Comparison of ENCODE assay signal across 26 cellular contexts in the genomic region with DNA sequence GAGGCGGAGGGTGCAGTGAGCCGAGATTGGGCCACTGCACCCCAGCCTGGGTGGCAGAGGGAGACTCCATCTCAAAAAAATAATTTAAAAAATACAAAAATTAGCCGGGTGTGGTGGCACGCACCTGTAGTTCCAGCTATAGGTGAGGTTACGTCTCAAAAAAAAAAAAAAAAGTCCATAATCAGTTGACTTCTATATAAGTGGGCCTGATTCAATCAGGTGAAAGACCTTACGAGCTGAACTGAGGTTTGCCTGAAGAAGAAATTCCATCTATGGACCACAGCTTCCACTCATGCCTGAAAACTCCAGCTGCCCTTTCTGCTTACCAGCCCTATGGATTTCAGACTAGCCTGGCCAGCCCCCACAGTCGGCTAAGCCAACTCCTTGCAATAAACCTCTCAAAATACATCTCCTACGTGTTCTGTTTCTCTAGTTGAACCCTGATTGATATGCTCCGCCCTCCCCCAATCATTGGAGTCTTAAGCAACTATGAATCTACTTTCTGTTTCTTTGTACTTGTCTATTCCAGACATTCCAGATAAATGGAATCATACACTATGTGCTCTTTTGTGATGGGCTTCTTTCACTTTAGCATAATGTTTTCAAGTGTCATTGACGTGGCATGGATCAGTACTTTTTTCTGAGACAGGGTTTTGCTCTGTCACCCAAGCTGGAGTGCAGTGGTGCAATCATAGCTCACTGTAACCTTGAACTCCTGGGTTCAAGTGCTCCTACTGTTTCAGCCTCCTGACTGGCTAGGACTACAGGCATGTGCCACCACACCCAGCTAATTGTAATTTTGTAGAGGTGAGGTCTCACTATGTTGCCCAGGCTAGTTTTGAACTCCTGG. TPM values are rescaled to one million over a fixed set of nuclear protein-coding genes. Genes with fewer than 3 reads are reported as not detected.
DNase-seq lines count a peak whose midpoint lies in the region; ATAC-seq and TF ChIP-seq lines count a peak whose summit lies in the region.
"Had no signal": no experiment of that assay in that cellular context is flagged by ENCODE, and none has a peak within 500 bp of the region (broad histone marks: within the 10 kb centered on the region; RNA-seq: fewer than 3 reads in every experiment).

No MANE protein-coding gene starts in this region.

- H3K79me2 ChIP-seq in PC-3 (ENCODE audit: low read length) (no peaks in the 10 kb centered on the region), osteoblast (ENCODE audit: insufficient read depth, low read length) (no peaks in the 10 kb centered on the region)

- H3K4me3 ChIP-seq in PC-3 (ENCODE audit: low read length) (no peak overlapping the region), fibroblast of mammary gland (ENCODE audit: control insufficient read depth, low read depth, low read length) (no peak overlapping the region), osteoblast (ENCODE audit: insufficient read depth, low read length) (no peak overlapping the region)
- H3K4me3 ChIP-seq: body of pancreas, coronary artery, GM12878, K562, PC-9, sigmoid colon, SK-N-MC had no signal

- no peaks in the 10 kb centered on the region for H3K36me3 ChIP-seq in PC-3 (ENCODE audit: low read depth, low read length)
- H3K36me3 ChIP-seq in osteoblast (ENCODE audit: insufficient read depth, low read length), result no peaks in the 10 kb centered on the region
- H3K36me3 ChIP-seq: sigmoid colon had no signal

- H3K27me3 ChIP-seq in PC-3 (ENCODE audit: low read length) (no peaks in the 10 kb centered on the region), osteoblast (ENCODE audit: insufficient read depth, low read length) (no peaks in the 10 kb centered on the region)
- H3K27me3 ChIP-seq: body of pancreas, sigmoid colon had no signal

- no peak for ATAC-seq in PC-3
- ATAC-seq in HG03342 (IDR thresholded peaks at IDR 0.05; ENCODE audit: unreplicated experiment), result no peak
- ATAC-seq in HG03097 (IDR thresholded peaks at IDR 0.05; ENCODE audit: low FRiP score, unreplicated experiment), result no peak
- ATAC-seq: activated CD4-positive, CD25-positive, alpha-beta regulatory T cell treated with anti-CD3 and anti-CD28 coated beads, Interleukin-2, amount 50 U/mL, for 24 hours; body of pancreas; GM12878; K562; left ventricle myocardium superior; stimulated activated naive CD8-positive, alpha-beta T cell treated with anti-CD3 and anti-CD28 coated beads, Interleukin-15, amount 100 ng/mL, for 72 hours had no signal

- intact Hi-C loops in PC-3 (cut with micrococcal nuclease), result loop anchor here (1.0 to 5.0 kb wide), 3 partner anchors 12 to 63 kb away; a partner anchor contains a TSS

- POLR2A ChIA-PET in PC-3 (lab: Charles Lee; ENCODE audit: unreplicated experiment), result interaction anchor here (0.6 kb wide), 1 partner anchor 221 kb away, joined by 7 read pairs; no protein-coding TSS in a partner anchor

- peak; percentile 33 for DNase-seq in ELR (ENCODE audit: low read depth)
- DNase-seq in PC-3, result no peak
- DNase-seq in fibroblast of mammary gland (ENCODE audit: low read depth), result peak; percentile 37
- DNase-seq in osteoblast (ENCODE audit: insufficient read length, low spot score, missing footprints), result peak; percentile 8
- no peak for DNase-seq in NCI-H524 (lab: John Stamatoyannopoulos, UW)
- DNase-seq: activated naive CD4-positive, alpha-beta T cell treated with anti-CD3 and anti-CD28 coated beads, Interleukin-2, amount 50 U/mL, for 16 hours; activated T-cell treated with anti-CD3 and anti-CD28 coated beads, Interleukin-2, amount 50 U/mL, for 48 hours; body of pancreas; GDM1; left ventricle myocardium superior; NCI-H187; NCI-H69; occipital lobe; sigmoid colon; stimulated activated CD4-positive, alpha-beta T cell treated with anti-CD3 and anti-CD28 coated beads, Interleukin-1b, Interleukin-23, amount 100 ng/mL, for 48 hours; stimulated activated naive CD8-positive, alpha-beta T cell treated with anti-CD3 and anti-CD28 coated beads, Interleukin-15, amount 100 ng/mL, for 72 hours; T-helper 9 cell had no signal

- H3K9me3 ChIP-seq in PC-3 (ENCODE audit: low read length), result no peaks in the 10 kb centered on the region
- no peaks in the 10 kb centered on the region for H3K9me3 ChIP-seq in osteoblast (ENCODE audit: low read depth, low read length)
- H3K9me3 ChIP-seq: body of pancreas, sigmoid colon had no signal

- H2AFZ ChIP-seq in PC-3 (ENCODE audit: low read length) (no peak overlapping the region), osteoblast (ENCODE audit: low read length) (peak overlapping the region; percentile 4)
- H2AFZ ChIP-seq: PC-9 had no signal

- H3F3A ChIP-seq in PC-3 (ENCODE audit: low read length, unreplicated experiment), result no peaks in the 10 kb centered on the region

- H3K4me1 ChIP-seq in PC-3 (ENCODE audit: insufficient read depth, low read length) (peaks cover 27% of the 10 kb centered on the region), osteoblast (ENCODE audit: insufficient read depth, low read length) (no peaks in the 10 kb centered on the region)
- H3K4me1 ChIP-seq: body of pancreas had no signal

- H3K4me2 ChIP-seq in PC-3 (ENCODE audit: low read length) (no peak overlapping the region), osteoblast (ENCODE audit: insufficient read depth, low read length) (no peak overlapping the region)

- H3K9me2 ChIP-seq in PC-3 (replicated peaks; ENCODE audit: low read length), result no peaks in the 10 kb centered on the region

- H3K9ac ChIP-seq in PC-3 (ENCODE audit: low read length), result no peak overlapping the region

- H3K27ac ChIP-seq in PC-3 (ENCODE audit: low read length), result peak overlapping the region; percentile 42
- no peak overlapping the region for H3K27ac ChIP-seq in osteoblast (ENCODE audit: low read depth, low read length)
- H3K27ac ChIP-seq: coronary artery, HL-60, PC-9, sigmoid colon, SK-N-MC had no signal

- CTCF ChIA-PET in PC-3 (lab: Charles Lee), result no interaction called here

- no peaks in the 10 kb centered on the region for H4K20me1 ChIP-seq in PC-3 (ENCODE audit: low read length)
- no peaks in the 10 kb centered on the region for H4K20me1 ChIP-seq in osteoblast (ENCODE audit: insufficient read depth, low read length)

- TF ChIP-seq CTCF in PC-3 (conservative IDR thresholded peaks at IDR 0.05; ENCODE audit: low read depth, low read length) (no peak), fibroblast of mammary gland (conservative IDR thresholded peaks at IDR 0.05; ENCODE audit: control insufficient read depth, insufficient read depth, low read depth, low read length) (no peak), osteoblast (IDR thresholded peaks at IDR 0.05; ENCODE audit: extremely low read depth, low read depth, low read length) (no peak)

- BruUV-seq in PC-3 (replicated peaks; lab: Mats Ljungman, UMichigan), result no TSS peak

RNA-seq across cellular contexts. Expression of a gene that starts 36.6 kb away (rescaled TPM):
- total RNA-seq in PC-3 (2014; rRNA removed) (414 and 448 TPM in 2 replicates), osteoblast (81.9 and 96.6 TPM in 2 replicates)

Comparison
In these comparisons a context has a peak if more than half of its experiments do, and no peak if none do; other contexts are left out.
1. DNase-seq: peak in ELR (single experiment), fibroblast of mammary gland (single experiment) and osteoblast (single experiment); none in PC-3 (single experiment) and NCI-H524 (0 of 2).